Comparison of ENCODE assay signal across 24 cellular contexts in genomic region chr5:38339446-38339845, GRCh38.
DNase-seq lines count a peak whose midpoint lies in the region; TF ChIP-seq lines count a peak whose summit lies in the region.
"Had no signal": no experiment of that assay in that cellular context is flagged by ENCODE, and none has a peak within 500 bp of the region (broad histone marks: within the 10 kb centered on the region; RNA-seq: fewer than 3 reads in every experiment).

No MANE protein-coding gene starts in this region.

- peaks cover 58% of the 10 kb centered on the region for H3K27me3 Mint-ChIP-seq in Calu3 (ENCODE audit: unreplicated experiment)

- H3K9me3 Mint-ChIP-seq in Calu3 (ENCODE audit: low read depth, unreplicated experiment), result no peaks in the 10 kb centered on the region
- H3K9me3 Mint-ChIP-seq: CD4-positive, alpha-beta T cell; GM23338 had no signal

- peak; percentile 70 for DNase-seq in NCI-H2171 treated with DMSO at 0.1 percent for 48 hours (lab: John Stamatoyannopoulos, UW)
- peak; percentile 4 for DNase-seq in choroid plexus epithelial cell (ENCODE audit: low read depth)
- peak; percentile 84 for DNase-seq in kidney tubule cell (ENCODE audit: low spot score)
- no peak for DNase-seq in NCI-H526 (lab: John Stamatoyannopoulos, UW)
- DNase-seq in GOT3 (lab: John Stamatoyannopoulos, UW), result no peak
- DNase-seq in Calu3, result no peak
- DNase-seq in GM13976 (ENCODE audit: low spot score), result no peak
- DNase-seq: ACHN; CD4-positive, alpha-beta T cell; COR-L47; DMS 273 treated with DMSO at 0.1 percent for 48 hours; DND-41; Kasumi-1; MM.1S; NCI-H1048; NCI-H1436; NCI-H1930; NCI-H226; NCI-H510A treated with DMSO at 0.1 percent for 48 hours; NCI-H774; SJCRH30 had no signal

- in situ Hi-C loops in GM13976 (cut with MboI; ENCODE audit: low sequenced_read_pairs, unreplicated experiment), result no loop called here

- BruUV-seq in Calu3 (replicated peaks; lab: Mats Ljungman, UMichigan), result no TSS peak

- no peak for TF ChIP-seq CTCF in choroid plexus epithelial cell (conservative IDR thresholded peaks at IDR 0.05; ENCODE audit: low read depth, low read length)
- TF ChIP-seq CTCF in Calu3 (IDR thresholded peaks at IDR 0.05; ENCODE audit: unreplicated experiment), result no peak
- no peak for TF ChIP-seq CTCF in GM13976 (IDR thresholded peaks at IDR 0.05; ENCODE audit: borderline replicate concordance, control extremely low read depth, extremely low read depth, insufficient read depth, missing control alignments)

- H3K4me3 ChIP-seq in choroid plexus epithelial cell (ENCODE audit: low read depth, low read length), result no peak overlapping the region
- H3K4me3 ChIP-seq: BLaER1, GM12878, GM23338, SJCRH30 had no signal

- no peak overlapping the region for H3K27ac Mint-ChIP-seq in Calu3 (ENCODE audit: unreplicated experiment)
- H3K27ac Mint-ChIP-seq: CD4-positive, alpha-beta T cell; GM23338 had no signal

- no peak overlapping the region for H3K4me3 Mint-ChIP-seq in Calu3 (ENCODE audit: low read depth, unreplicated experiment)
- H3K4me3 Mint-ChIP-seq: CD4-positive, alpha-beta T cell; GM23338 had no signal

- no peaks in the 10 kb centered on the region for H3K36me3 Mint-ChIP-seq in Calu3 (ENCODE audit: insufficient read depth, unreplicated experiment)

- no peaks in the 10 kb centered on the region for H3K4me1 Mint-ChIP-seq in Calu3 (ENCODE audit: low read depth, unreplicated experiment)

- CTCF ChIA-PET in Calu3 (lab: Charles Lee), result interaction anchor here (0.7 kb wide), 1 partner anchor 15 kb away, joined by 4 read pairs; no protein-coding TSS in a partner anchor

- intact Hi-C loops in Calu3 (cut with micrococcal nuclease; ENCODE audit: unreplicated experiment), result no loop called here

Comparison
In these comparisons a context has a peak if more than half of its experiments do, and no peak if none do; other contexts are left out.
1. DNase-seq: peak in NCI-H2171 treated with DMSO at 0.1 percent for 48 hours (single experiment), choroid plexus epithelial cell (single experiment) and kidney tubule cell (single experiment); none in NCI-H526 (0 of 2), GOT3 (single experiment), Calu3 (single experiment) and GM13976 (single experiment).